ENCODE assay signal across 1 cellular context in genomic region chr12:121568503-121568902, GRCh38.
TF ChIP-seq lines count a peak whose summit lies in the region.

No MANE protein-coding gene starts in this region.

TF ChIP-seq in GM23338, 12 proteins besides CTCF, POLR2A, EP300 and RAD21 (continued from another document):
- TF ChIP-seq, protein P1, sequence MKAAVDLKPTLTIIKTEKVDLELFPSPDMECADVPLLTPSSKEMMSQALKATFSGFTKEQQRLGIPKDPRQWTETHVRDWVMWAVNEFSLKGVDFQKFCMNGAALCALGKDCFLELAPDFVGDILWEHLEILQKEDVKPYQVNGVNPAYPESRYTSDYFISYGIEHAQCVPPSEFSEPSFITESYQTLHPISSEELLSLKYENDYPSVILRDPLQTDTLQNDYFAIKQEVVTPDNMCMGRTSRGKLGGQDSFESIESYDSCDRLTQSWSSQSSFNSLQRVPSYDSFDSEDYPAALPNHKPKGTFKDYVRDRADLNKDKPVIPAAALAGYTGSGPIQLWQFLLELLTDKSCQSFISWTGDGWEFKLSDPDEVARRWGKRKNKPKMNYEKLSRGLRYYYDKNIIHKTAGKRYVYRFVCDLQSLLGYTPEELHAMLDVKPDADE (IDR thresholded peaks at IDR 0.05), result no peak
- TF ChIP-seq ZNF462 (CRISPR knock-in tag; IDR thresholded peaks at IDR 0.05), result no peak
- TF ChIP-seq ZNF331 (CRISPR knock-in tag; IDR thresholded peaks at IDR 0.05; ENCODE audit: low read depth), result no peak
- no peak for TF ChIP-seq STAT1 (IDR thresholded peaks at IDR 0.05; ENCODE audit: unreplicated experiment)
- no peak for TF ChIP-seq REST (IDR thresholded peaks at IDR 0.05; ENCODE audit: unreplicated experiment)
- no peak for TF ChIP-seq JUNB (IDR thresholded peaks at IDR 0.05; ENCODE audit: unreplicated experiment)
- no peak for TF ChIP-seq ZNF114 (CRISPR knock-in tag; IDR thresholded peaks at IDR 0.05)
- no peak for TF ChIP-seq EZH2 (IDR thresholded peaks at IDR 0.05; ENCODE audit: low read depth, unreplicated experiment)
